Comparison of ENCODE assay signal across 15 cellular contexts in the genomic region with DNA sequence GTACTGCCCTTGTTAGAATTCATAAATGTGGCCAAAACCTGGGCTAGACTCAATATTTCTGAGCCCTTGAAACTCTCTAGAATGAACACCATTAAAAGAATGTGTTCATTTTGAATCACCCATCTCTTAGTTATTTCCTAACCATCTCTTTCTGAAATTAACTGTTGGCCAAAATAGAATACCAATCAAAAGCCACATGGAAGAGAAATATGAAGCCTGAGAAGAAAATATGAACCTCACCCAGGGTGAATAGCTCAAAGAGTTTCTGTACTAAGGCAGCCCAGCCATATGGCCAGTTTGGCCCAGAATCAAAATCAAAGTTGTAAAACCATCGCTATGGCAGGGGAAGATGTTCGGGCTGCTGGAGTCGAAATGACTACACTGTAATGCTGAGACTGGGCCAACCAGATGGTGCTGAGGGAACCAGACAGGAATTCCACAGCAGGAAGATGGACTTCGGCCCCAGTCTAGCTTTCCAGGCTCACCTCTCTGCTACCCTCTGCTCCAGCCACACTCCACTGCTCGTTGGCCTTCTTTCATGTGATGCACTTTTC.
DNase-seq lines count a peak whose midpoint lies in the region; ATAC-seq and TF ChIP-seq lines count a peak whose summit lies in the region.
"Had no signal": no experiment of that assay in that cellular context is flagged by ENCODE, and none has a peak within 500 bp of the region (broad histone marks: within the 10 kb centered on the region; RNA-seq: fewer than 3 reads in every experiment).

No MANE protein-coding gene starts in this region.

- H3K27me3 ChIP-seq in brain microvascular endothelial cell (replicated peaks) (no peaks in the 10 kb centered on the region), right lobe of liver (no peaks in the 10 kb centered on the region)
- H3K27me3 ChIP-seq: BLaER1 had no signal

- peaks cover 0 to 38% (median 6%) of the 10 kb centered on the region in 4 donors for H3K4me1 ChIP-seq in right lobe of liver

- H3K4me1 Mint-ChIP-seq in activated CD4-positive, alpha-beta memory T cell treated with anti-CD3 and anti-CD28 coated beads, Interleukin-2, amount 10 ng/mL, durations not matched to agents 7 days and 5 days: no peaks in the 10 kb centered on the region
- no peaks in the 10 kb centered on the region for H3K4me1 Mint-ChIP-seq in activated CD4-positive, alpha-beta memory T cell treated with anti-CD3 and anti-CD28 coated beads for 36 hours (ENCODE audit: low read depth)
- H3K4me1 Mint-ChIP-seq in activated CD8-positive, alpha-beta T cell treated with anti-CD3 and anti-CD28 coated beads for 36 hours (ENCODE audit: low read depth): no peaks in the 10 kb centered on the region

- no peak overlapping the region for H3K27ac Mint-ChIP-seq in activated CD4-positive, alpha-beta memory T cell treated with anti-CD3 and anti-CD28 coated beads, Interleukin-2, amount 10 ng/mL, durations not matched to agents 7 days and 5 days
- no peak overlapping the region for H3K27ac Mint-ChIP-seq in activated CD4-positive, alpha-beta memory T cell treated with anti-CD3 and anti-CD28 coated beads for 36 hours
- no peak overlapping the region for H3K27ac Mint-ChIP-seq in activated CD8-positive, alpha-beta T cell treated with anti-CD3 and anti-CD28 coated beads for 36 hours
- H3K27ac Mint-ChIP-seq: T-helper 2 cell treated with Interferon-gamma antibody and Interleukin-4, amounts not matched to agents 5 μg/mL and 100 μg/mL, for 36 hours; type B pancreatic cell had no signal

- TF ChIP-seq CTCF in brain microvascular endothelial cell (IDR thresholded peaks at IDR 0.05; ENCODE audit: low read depth, low read length, missing control alignments) (no peak), right lobe of liver (IDR thresholded peaks at IDR 0.05) (no peak)
- TF ChIP-seq CTCF in activated CD8-positive, alpha-beta T cell treated with anti-CD3 and anti-CD28 coated beads for 36 hours (IDR thresholded peaks at IDR 0.05): no peak

- H3K36me3 ChIP-seq in brain microvascular endothelial cell (replicated peaks) (no peaks in the 10 kb centered on the region), right lobe of liver (no peaks in the 10 kb centered on the region)
- H3K36me3 ChIP-seq: BLaER1 had no signal

- in situ Hi-C loops in brain microvascular endothelial cell (cut with HindIII; ENCODE audit: low pct_ligation_motif_present, low sequenced_read_pairs): loop anchor here (25.0 kb wide), 1 partner anchor 365 kb away; no protein-coding TSS in a partner anchor

- TF ChIP-seq POLR2A in right lobe of liver (IDR thresholded peaks at IDR 0.05): no peak

- H3K27ac ChIP-seq in brain microvascular endothelial cell (peak overlapping the region; percentile 26), right lobe of liver (no peak overlapping the region)
- H3K27ac ChIP-seq: BLaER1 had no signal

- H3K36me3 Mint-ChIP-seq in activated CD4-positive, alpha-beta memory T cell treated with anti-CD3 and anti-CD28 coated beads, Interleukin-2, amount 10 ng/mL, durations not matched to agents 7 days and 5 days (ENCODE audit: low read depth): no peaks in the 10 kb centered on the region
- no peaks in the 10 kb centered on the region for H3K36me3 Mint-ChIP-seq in activated CD4-positive, alpha-beta memory T cell treated with anti-CD3 and anti-CD28 coated beads for 36 hours
- H3K36me3 Mint-ChIP-seq in activated CD8-positive, alpha-beta T cell treated with anti-CD3 and anti-CD28 coated beads for 36 hours (ENCODE audit: low read depth): no peaks in the 10 kb centered on the region
- H3K36me3 Mint-ChIP-seq: activated naive CD4-positive, alpha-beta T cell treated with anti-CD3 and anti-CD28 coated beads, Interleukin-2, amount 50 U/mL, for 72 hours; type B pancreatic cell had no signal

- no peaks in the 10 kb centered on the region for H3K27me3 Mint-ChIP-seq in activated CD4-positive, alpha-beta memory T cell treated with anti-CD3 and anti-CD28 coated beads, Interleukin-2, amount 10 ng/mL, durations not matched to agents 7 days and 5 days
- H3K27me3 Mint-ChIP-seq in activated CD4-positive, alpha-beta memory T cell treated with anti-CD3 and anti-CD28 coated beads for 36 hours: no peaks in the 10 kb centered on the region
- H3K27me3 Mint-ChIP-seq in activated CD8-positive, alpha-beta T cell treated with anti-CD3 and anti-CD28 coated beads for 36 hours: no peaks in the 10 kb centered on the region

- no peaks in the 10 kb centered on the region for H3K9me3 ChIP-seq in right lobe of liver
- H3K9me3 ChIP-seq: BLaER1 had no signal

- intact Hi-C loops in right lobe of liver (cut with DNase I): no loop called here
- intact Hi-C loops in activated CD4-positive, alpha-beta memory T cell treated with anti-CD3 and anti-CD28 coated beads for 36 hours (cut with micrococcal nuclease): no loop called here
- intact Hi-C loops in activated CD8-positive, alpha-beta T cell treated with anti-CD3 and anti-CD28 coated beads for 36 hours (cut with micrococcal nuclease): no loop called here

- WGBS in right lobe of liver (ENCODE audit: insufficient coverage, low coverage, low lambda C conversion rate, missing lambda C conversion rate): 13% methylated on average over 5 of the region's 5 CpGs

- H3K4me3 ChIP-seq in brain microvascular endothelial cell (ENCODE audit: low read depth, low read length) (no peak overlapping the region), right lobe of liver (no peak overlapping the region)
- H3K4me3 ChIP-seq: BLaER1 had no signal

- no peak overlapping the region for H3K4me3 Mint-ChIP-seq in activated CD4-positive, alpha-beta memory T cell treated with anti-CD3 and anti-CD28 coated beads, Interleukin-2, amount 10 ng/mL, durations not matched to agents 7 days and 5 days
- no peak overlapping the region for H3K4me3 Mint-ChIP-seq in activated CD4-positive, alpha-beta memory T cell treated with anti-CD3 and anti-CD28 coated beads for 36 hours
- H3K4me3 Mint-ChIP-seq in activated CD8-positive, alpha-beta T cell treated with anti-CD3 and anti-CD28 coated beads for 36 hours: no peak overlapping the region
- H3K4me3 Mint-ChIP-seq: T-helper 2 cell treated with Interferon-gamma antibody and Interleukin-4, amounts not matched to agents 5 μg/mL and 100 μg/mL, for 36 hours; type B pancreatic cell had no signal

- DNase-seq in AG08395 (ENCODE audit: low spot score) (peak; percentile 91), HuH-7.5 (ENCODE audit: low spot score) (peak; percentile 27), brain microvascular endothelial cell (peak; percentile 71), right lobe of liver (peak; percentile 67 to 76 (median 71))
- no peak for DNase-seq in activated CD4-positive, alpha-beta memory T cell treated with anti-CD3 and anti-CD28 coated beads, Interleukin-2, amount 10 ng/mL, durations not matched to agents 7 days and 5 days
- DNase-seq in activated CD4-positive, alpha-beta memory T cell treated with anti-CD3 and anti-CD28 coated beads for 36 hours: no peak
- DNase-seq in activated CD8-positive, alpha-beta T cell treated with anti-CD3 and anti-CD28 coated beads for 36 hours: no peak
- DNase-seq: hippocampal formation, NCI-H187, right cardiac atrium had no signal

- peaks cover 4% of the 10 kb centered on the region for H3K9me3 Mint-ChIP-seq in activated CD4-positive, alpha-beta memory T cell treated with anti-CD3 and anti-CD28 coated beads, Interleukin-2, amount 10 ng/mL, durations not matched to agents 7 days and 5 days
- H3K9me3 Mint-ChIP-seq in activated CD4-positive, alpha-beta memory T cell treated with anti-CD3 and anti-CD28 coated beads for 36 hours: peaks cover 2% of the 10 kb centered on the region
- no peaks in the 10 kb centered on the region for H3K9me3 Mint-ChIP-seq in activated CD8-positive, alpha-beta T cell treated with anti-CD3 and anti-CD28 coated beads for 36 hours
- H3K9me3 Mint-ChIP-seq: activated naive CD4-positive, alpha-beta T cell treated with anti-CD3 and anti-CD28 coated beads, Interleukin-2, amount 50 U/mL, for 72 hours; T-helper 2 cell treated with Interferon-gamma antibody and Interleukin-4, amounts not matched to agents 5 μg/mL and 100 μg/mL, for 36 hours had no signal

- POLR2A ChIA-PET in activated CD4-positive, alpha-beta memory T cell treated with anti-CD3 and anti-CD28 coated beads, Interleukin-2, amount 10 ng/mL, durations not matched to agents 7 days and 5 days (lab: Charles Lee): no interaction called here
- POLR2A ChIA-PET in activated CD4-positive, alpha-beta memory T cell treated with anti-CD3 and anti-CD28 coated beads for 36 hours (lab: Charles Lee): no interaction called here
- POLR2A ChIA-PET in activated CD8-positive, alpha-beta T cell treated with anti-CD3 and anti-CD28 coated beads for 36 hours (lab: Charles Lee): interaction anchor here (0.6 kb wide), 1 partner anchor 682 kb away, joined by 4 read pairs; no protein-coding TSS in a partner anchor

- CTCF ChIA-PET in activated CD4-positive, alpha-beta memory T cell treated with anti-CD3 and anti-CD28 coated beads, Interleukin-2, amount 10 ng/mL, durations not matched to agents 7 days and 5 days (lab: Charles Lee): no interaction called here
- CTCF ChIA-PET in activated CD4-positive, alpha-beta memory T cell treated with anti-CD3 and anti-CD28 coated beads for 36 hours (lab: Charles Lee): no interaction called here
- CTCF ChIA-PET in activated CD8-positive, alpha-beta T cell treated with anti-CD3 and anti-CD28 coated beads for 36 hours (lab: Charles Lee): no interaction called here

- ATAC-seq in right lobe of liver (peak; percentile 91 to 96 (median 94)), GM21825 (IDR thresholded peaks at IDR 0.05; ENCODE audit: unreplicated experiment) (no peak)
- ATAC-seq in activated CD8-positive, alpha-beta T cell treated with anti-CD3 and anti-CD28 coated beads for 36 hours: no peak
- ATAC-seq: activated naive CD4-positive, alpha-beta T cell treated with anti-CD3 and anti-CD28 coated beads, Interleukin-2, amount 50 U/mL, for 72 hours had no signal

Comparison
In these comparisons a context has a peak if more than half of its experiments do, and no peak if none do; other contexts are left out.
1. DNase-seq: peak in AG08395 (single experiment), HuH-7.5 (single experiment), brain microvascular endothelial cell (single experiment) and right lobe of liver (3 of 3); none in activated CD4-positive, alpha-beta memory T cell treated with anti-CD3 and anti-CD28 coated beads, Interleukin-2, amount 10 ng/mL, durations not matched to agents 7 days and 5 days (single experiment), activated CD4-positive, alpha-beta memory T cell treated with anti-CD3 and anti-CD28 coated beads for 36 hours (single experiment) and activated CD8-positive, alpha-beta T cell treated with anti-CD3 and anti-CD28 coated beads for 36 hours (single experiment).
2. ATAC-seq: peak in right lobe of liver (4 of 4); none in activated CD8-positive, alpha-beta T cell treated with anti-CD3 and anti-CD28 coated beads for 36 hours (single experiment) and GM21825 (single experiment).